In the genomic region with DNA sequence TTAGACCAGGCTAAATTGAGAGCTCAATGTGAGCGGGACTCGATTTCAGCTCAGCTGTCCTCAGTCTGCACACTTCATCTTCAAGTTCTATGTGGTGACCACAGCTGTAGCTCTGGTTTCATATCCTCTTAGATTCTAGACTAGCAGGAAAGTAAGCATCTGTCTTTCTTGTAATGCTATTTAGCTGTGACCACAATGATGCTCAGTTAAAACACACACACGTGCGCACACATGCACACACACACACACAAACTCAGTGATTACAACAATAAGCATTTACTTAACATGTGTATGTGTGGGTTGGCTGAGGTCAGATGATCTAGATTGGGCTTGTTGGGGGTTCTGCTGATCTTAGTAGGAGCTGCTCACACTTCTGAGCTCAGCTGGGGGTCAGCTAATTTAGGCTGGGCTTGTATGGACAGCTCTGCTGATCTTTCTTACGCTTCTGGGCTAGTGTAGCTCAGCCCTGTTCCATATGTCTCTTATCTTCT, we compare ENCODE assay signal across 1 cellular context.
A peak's percentile ranks its signal among the peaks of the same experiment; 100 is the strongest.
TF ChIP-seq lines count a peak whose summit lies in the region.

No MANE protein-coding gene starts in this region.

TF ChIP-seq in GM12878, 131 proteins besides CTCF, POLR2A, EP300 and RAD21 (continued from another document and continues in another):
- TF ChIP-seq, protein P1, sequence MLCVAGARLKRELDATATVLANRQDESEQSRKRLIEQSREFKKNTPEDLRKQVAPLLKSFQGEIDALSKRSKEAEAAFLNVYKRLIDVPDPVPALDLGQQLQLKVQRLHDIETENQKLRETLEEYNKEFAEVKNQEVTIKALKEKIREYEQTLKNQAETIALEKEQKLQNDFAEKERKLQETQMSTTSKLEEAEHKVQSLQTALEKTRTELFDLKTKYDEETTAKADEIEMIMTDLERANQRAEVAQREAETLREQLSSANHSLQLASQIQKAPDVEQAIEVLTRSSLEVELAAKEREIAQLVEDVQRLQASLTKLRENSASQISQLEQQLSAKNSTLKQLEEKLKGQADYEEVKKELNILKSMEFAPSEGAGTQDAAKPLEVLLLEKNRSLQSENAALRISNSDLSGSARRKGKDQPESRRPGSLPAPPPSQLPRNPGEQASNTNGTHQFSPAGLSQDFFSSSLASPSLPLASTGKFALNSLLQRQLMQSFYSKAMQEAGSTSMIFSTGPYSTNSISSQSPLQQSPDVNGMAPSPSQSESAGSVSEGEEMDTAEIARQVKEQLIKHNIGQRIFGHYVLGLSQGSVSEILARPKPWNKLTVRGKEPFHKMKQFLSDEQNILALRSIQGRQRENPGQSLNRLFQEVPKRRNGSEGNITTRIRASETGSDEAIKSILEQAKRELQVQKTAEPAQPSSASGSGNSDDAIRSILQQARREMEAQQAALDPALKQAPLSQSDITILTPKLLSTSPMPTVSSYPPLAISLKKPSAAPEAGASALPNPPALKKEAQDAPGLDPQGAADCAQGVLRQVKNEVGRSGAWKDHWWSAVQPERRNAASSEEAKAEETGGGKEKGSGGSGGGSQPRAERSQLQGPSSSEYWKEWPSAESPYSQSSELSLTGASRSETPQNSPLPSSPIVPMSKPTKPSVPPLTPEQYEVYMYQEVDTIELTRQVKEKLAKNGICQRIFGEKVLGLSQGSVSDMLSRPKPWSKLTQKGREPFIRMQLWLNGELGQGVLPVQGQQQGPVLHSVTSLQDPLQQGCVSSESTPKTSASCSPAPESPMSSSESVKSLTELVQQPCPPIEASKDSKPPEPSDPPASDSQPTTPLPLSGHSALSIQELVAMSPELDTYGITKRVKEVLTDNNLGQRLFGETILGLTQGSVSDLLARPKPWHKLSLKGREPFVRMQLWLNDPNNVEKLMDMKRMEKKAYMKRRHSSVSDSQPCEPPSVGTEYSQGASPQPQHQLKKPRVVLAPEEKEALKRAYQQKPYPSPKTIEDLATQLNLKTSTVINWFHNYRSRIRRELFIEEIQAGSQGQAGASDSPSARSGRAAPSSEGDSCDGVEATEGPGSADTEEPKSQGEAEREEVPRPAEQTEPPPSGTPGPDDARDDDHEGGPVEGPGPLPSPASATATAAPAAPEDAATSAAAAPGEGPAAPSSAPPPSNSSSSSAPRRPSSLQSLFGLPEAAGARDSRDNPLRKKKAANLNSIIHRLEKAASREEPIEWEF (IDR thresholded peaks at IDR 0.05; ENCODE audit: insufficient replicate concordance, low read depth, low read length): no peak
- peak; percentile 17 for TF ChIP-seq SP1 (IDR thresholded peaks at IDR 0.05; ENCODE audit: low read depth, low read length)
- TF ChIP-seq RAD51 (IDR thresholded peaks at IDR 0.05): peak; percentile 78
- TF ChIP-seq MEF2A (IDR thresholded peaks at IDR 0.05; ENCODE audit: insufficient read depth, low read depth, low read length): peak; percentile 87
- TF ChIP-seq KDM1A (IDR thresholded peaks at IDR 0.05; ENCODE audit: borderline replicate concordance): no peak
- TF ChIP-seq ZNF24 (IDR thresholded peaks at IDR 0.05): peak; percentile 82
- no peak for TF ChIP-seq NFXL1 (IDR thresholded peaks at IDR 0.05; ENCODE audit: borderline replicate concordance)
- TF ChIP-seq NR2C1 (IDR thresholded peaks at IDR 0.05): no peak
- peak; percentile 51; the same call in 1 of the 2 replicates for TF ChIP-seq LARP7 (IDR thresholded peaks at IDR 0.05)
- TF ChIP-seq, protein P2, sequence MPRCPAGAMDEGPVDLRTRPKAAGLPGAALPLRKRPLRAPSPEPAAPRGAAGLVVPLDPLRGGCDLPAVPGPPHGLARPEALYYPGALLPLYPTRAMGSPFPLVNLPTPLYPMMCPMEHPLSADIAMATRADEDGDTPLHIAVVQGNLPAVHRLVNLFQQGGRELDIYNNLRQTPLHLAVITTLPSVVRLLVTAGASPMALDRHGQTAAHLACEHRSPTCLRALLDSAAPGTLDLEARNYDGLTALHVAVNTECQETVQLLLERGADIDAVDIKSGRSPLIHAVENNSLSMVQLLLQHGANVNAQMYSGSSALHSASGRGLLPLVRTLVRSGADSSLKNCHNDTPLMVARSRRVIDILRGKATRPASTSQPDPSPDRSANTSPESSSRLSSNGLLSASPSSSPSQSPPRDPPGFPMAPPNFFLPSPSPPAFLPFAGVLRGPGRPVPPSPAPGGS (IDR thresholded peaks at IDR 0.05; ENCODE audit: borderline replicate concordance, insufficient read depth, low read depth, low read length, poor library complexity, severe bottlenecking): peak; percentile 53
- TF ChIP-seq ZSCAN29 (IDR thresholded peaks at IDR 0.05): no peak
- no peak for TF ChIP-seq POLR2AphosphoS2 (IDR thresholded peaks at IDR 0.05; ENCODE audit: low read depth, low read length)
- TF ChIP-seq, protein P3, sequence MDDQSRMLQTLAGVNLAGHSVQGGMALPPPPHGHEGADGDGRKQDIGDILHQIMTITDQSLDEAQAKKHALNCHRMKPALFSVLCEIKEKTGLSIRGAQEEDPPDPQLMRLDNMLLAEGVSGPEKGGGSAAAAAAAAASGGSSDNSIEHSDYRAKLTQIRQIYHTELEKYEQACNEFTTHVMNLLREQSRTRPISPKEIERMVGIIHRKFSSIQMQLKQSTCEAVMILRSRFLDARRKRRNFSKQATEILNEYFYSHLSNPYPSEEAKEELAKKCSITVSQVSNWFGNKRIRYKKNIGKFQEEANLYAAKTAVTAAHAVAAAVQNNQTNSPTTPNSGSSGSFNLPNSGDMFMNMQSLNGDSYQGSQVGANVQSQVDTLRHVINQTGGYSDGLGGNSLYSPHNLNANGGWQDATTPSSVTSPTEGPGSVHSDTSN (IDR thresholded peaks at IDR 0.05; ENCODE audit: insufficient replicate concordance, low read depth, low read length): no peak
- TF ChIP-seq JUND (IDR thresholded peaks at IDR 0.05; ENCODE audit: low read depth, low read length): no peak
- no peak for TF ChIP-seq ZNF622 (IDR thresholded peaks at IDR 0.05)
- no peak for TF ChIP-seq TARDBP (IDR thresholded peaks at IDR 0.05; ENCODE audit: borderline replicate concordance)
- TF ChIP-seq BMI1 (IDR thresholded peaks at IDR 0.05; ENCODE audit: borderline replicate concordance): peak; percentile 85
- TF ChIP-seq TCF3 (IDR thresholded peaks at IDR 0.05; ENCODE audit: borderline replicate concordance, insufficient read depth, low read depth, low read length): peak; percentile 95
- TF ChIP-seq NR2F1 (conservative IDR thresholded peaks at IDR 0.05): peak; percentile 71
- TF ChIP-seq ETV6 (conservative IDR thresholded peaks at IDR 0.05 in 1 of 2, IDR thresholded peaks at IDR 0.05 in 1 of 2; ENCODE audit: borderline replicate concordance in 1 of 2, low read depth in 1 of 2): peak in 1 of 2 experiments; percentile 90; a peak in 2 of 4 replicates
- TF ChIP-seq EGR1 (IDR thresholded peaks at IDR 0.05; ENCODE audit: borderline replicate concordance in 1 of 2, low read depth in 2 of 2, low read length in 2 of 2): no peak
- TF ChIP-seq, protein P4, sequence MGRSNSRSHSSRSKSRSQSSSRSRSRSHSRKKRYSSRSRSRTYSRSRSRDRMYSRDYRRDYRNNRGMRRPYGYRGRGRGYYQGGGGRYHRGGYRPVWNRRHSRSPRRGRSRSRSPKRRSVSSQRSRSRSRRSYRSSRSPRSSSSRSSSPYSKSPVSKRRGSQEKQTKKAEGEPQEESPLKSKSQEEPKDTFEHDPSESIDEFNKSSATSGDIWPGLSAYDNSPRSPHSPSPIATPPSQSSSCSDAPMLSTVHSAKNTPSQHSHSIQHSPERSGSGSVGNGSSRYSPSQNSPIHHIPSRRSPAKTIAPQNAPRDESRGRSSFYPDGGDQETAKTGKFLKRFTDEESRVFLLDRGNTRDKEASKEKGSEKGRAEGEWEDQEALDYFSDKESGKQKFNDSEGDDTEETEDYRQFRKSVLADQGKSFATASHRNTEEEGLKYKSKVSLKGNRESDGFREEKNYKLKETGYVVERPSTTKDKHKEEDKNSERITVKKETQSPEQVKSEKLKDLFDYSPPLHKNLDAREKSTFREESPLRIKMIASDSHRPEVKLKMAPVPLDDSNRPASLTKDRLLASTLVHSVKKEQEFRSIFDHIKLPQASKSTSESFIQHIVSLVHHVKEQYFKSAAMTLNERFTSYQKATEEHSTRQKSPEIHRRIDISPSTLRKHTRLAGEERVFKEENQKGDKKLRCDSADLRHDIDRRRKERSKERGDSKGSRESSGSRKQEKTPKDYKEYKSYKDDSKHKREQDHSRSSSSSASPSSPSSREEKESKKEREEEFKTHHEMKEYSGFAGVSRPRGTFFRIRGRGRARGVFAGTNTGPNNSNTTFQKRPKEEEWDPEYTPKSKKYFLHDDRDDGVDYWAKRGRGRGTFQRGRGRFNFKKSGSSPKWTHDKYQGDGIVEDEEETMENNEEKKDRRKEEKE (IDR thresholded peaks at IDR 0.05): no peak
- TF ChIP-seq, protein P5, sequence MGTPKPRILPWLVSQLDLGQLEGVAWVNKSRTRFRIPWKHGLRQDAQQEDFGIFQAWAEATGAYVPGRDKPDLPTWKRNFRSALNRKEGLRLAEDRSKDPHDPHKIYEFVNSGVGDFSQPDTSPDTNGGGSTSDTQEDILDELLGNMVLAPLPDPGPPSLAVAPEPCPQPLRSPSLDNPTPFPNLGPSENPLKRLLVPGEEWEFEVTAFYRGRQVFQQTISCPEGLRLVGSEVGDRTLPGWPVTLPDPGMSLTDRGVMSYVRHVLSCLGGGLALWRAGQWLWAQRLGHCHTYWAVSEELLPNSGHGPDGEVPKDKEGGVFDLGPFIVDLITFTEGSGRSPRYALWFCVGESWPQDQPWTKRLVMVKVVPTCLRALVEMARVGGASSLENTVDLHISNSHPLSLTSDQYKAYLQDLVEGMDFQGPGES (IDR thresholded peaks at IDR 0.05): no peak
- TF ChIP-seq, protein P6, sequence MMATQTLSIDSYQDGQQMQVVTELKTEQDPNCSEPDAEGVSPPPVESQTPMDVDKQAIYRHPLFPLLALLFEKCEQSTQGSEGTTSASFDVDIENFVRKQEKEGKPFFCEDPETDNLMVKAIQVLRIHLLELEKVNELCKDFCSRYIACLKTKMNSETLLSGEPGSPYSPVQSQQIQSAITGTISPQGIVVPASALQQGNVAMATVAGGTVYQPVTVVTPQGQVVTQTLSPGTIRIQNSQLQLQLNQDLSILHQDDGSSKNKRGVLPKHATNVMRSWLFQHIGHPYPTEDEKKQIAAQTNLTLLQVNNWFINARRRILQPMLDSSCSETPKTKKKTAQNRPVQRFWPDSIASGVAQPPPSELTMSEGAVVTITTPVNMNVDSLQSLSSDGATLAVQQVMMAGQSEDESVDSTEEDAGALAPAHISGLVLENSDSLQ (IDR thresholded peaks at IDR 0.05): no peak; the same call in 1 of the 2 replicates
- TF ChIP-seq BRCA1 (IDR thresholded peaks at IDR 0.05; ENCODE audit: low read depth, low read length): no peak
- TF ChIP-seq RBBP5 (conservative IDR thresholded peaks at IDR 0.05): no peak
- peak; percentile 73; the same call in 1 of the 2 replicates for TF ChIP-seq CHD2 (IDR thresholded peaks at IDR 0.05; ENCODE audit: borderline replicate concordance, low read depth, low read length)
- TF ChIP-seq SPI1 (IDR thresholded peaks at IDR 0.05; ENCODE audit: borderline replicate concordance, insufficient read depth, low read depth, low read length): peak; percentile 97
- TF ChIP-seq ZNF207 (IDR thresholded peaks at IDR 0.05; ENCODE audit: borderline replicate concordance): no peak
- peak; percentile 91 to 97 for TF ChIP-seq IKZF2 (IDR thresholded peaks at IDR 0.05)
- TF ChIP-seq BHLHE40 (IDR thresholded peaks at IDR 0.05; ENCODE audit: borderline replicate concordance in 1 of 2, low read depth in 2 of 2, low read length in 1 of 2): peak; percentile 100
- peak; percentile 93; the same call in 1 of the 2 replicates for TF ChIP-seq ZBED1 (IDR thresholded peaks at IDR 0.05; ENCODE audit: borderline replicate concordance)
- no peak for TF ChIP-seq CHD4 (IDR thresholded peaks at IDR 0.05)
- TF ChIP-seq, protein P7, sequence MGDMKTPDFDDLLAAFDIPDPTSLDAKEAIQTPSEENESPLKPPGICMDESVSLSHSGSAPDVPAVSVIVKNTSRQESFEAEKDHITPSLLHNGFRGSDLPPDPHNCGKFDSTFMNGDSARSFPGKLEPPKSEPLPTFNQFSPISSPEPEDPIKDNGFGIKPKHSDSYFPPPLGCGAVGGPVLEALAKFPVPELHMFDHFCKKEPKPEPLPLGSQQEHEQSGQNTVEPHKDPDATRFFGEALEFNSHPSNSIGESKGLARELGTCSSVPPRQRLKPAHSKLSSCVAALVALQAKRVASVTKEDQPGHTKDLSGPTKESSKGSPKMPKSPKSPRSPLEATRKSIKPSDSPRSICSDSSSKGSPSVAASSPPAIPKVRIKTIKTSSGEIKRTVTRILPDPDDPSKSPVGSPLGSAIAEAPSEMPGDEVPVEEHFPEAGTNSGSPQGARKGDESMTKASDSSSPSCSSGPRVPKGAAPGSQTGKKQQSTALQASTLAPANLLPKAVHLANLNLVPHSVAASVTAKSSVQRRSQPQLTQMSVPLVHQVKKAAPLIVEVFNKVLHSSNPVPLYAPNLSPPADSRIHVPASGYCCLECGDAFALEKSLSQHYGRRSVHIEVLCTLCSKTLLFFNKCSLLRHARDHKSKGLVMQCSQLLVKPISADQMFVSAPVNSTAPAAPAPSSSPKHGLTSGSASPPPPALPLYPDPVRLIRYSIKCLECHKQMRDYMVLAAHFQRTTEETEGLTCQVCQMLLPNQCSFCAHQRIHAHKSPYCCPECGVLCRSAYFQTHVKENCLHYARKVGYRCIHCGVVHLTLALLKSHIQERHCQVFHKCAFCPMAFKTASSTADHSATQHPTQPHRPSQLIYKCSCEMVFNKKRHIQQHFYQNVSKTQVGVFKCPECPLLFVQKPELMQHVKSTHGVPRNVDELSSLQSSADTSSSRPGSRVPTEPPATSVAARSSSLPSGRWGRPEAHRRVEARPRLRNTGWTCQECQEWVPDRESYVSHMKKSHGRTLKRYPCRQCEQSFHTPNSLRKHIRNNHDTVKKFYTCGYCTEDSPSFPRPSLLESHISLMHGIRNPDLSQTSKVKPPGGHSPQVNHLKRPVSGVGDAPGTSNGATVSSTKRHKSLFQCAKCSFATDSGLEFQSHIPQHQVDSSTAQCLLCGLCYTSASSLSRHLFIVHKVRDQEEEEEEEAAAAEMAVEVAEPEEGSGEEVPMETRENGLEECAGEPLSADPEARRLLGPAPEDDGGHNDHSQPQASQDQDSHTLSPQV (IDR thresholded peaks at IDR 0.05): no peak
- TF ChIP-seq HDAC6 (IDR thresholded peaks at IDR 0.05; ENCODE audit: unreplicated experiment): no peak
- TF ChIP-seq KLF5 (IDR thresholded peaks at IDR 0.05; ENCODE audit: partially characterized antibody): no peak
- no peak for TF ChIP-seq FOS (IDR thresholded peaks at IDR 0.05; ENCODE audit: borderline replicate concordance, extremely low read depth, insufficient read length)
- peak; percentile 90 for TF ChIP-seq IKZF1 (conservative IDR thresholded peaks at IDR 0.05)
- 0 out of 2 replicates have a peak, but pooled peaks have one; percentile 38 for TF ChIP-seq GABPA (IDR thresholded peaks at IDR 0.05; ENCODE audit: low read depth)
- no peak for TF ChIP-seq NRF1 (conservative IDR thresholded peaks at IDR 0.05; ENCODE audit: low read depth, low read length)
- no peak for TF ChIP-seq CHD1 (IDR thresholded peaks at IDR 0.05; ENCODE audit: low read depth, low read length)
- TF ChIP-seq PAX5 (IDR thresholded peaks at IDR 0.05; ENCODE audit: borderline replicate concordance, low read depth, low read length): peak; percentile 94
- peak in 1 of 2 experiments; percentile 73; a peak in 1 of 4 replicates for TF ChIP-seq CEBPB (IDR thresholded peaks at IDR 0.05; ENCODE audit: borderline replicate concordance in 1 of 2, low read depth in 2 of 2, low read length in 2 of 2)
